1 cellular context compared by ENCODE assay signal in the genomic region with DNA sequence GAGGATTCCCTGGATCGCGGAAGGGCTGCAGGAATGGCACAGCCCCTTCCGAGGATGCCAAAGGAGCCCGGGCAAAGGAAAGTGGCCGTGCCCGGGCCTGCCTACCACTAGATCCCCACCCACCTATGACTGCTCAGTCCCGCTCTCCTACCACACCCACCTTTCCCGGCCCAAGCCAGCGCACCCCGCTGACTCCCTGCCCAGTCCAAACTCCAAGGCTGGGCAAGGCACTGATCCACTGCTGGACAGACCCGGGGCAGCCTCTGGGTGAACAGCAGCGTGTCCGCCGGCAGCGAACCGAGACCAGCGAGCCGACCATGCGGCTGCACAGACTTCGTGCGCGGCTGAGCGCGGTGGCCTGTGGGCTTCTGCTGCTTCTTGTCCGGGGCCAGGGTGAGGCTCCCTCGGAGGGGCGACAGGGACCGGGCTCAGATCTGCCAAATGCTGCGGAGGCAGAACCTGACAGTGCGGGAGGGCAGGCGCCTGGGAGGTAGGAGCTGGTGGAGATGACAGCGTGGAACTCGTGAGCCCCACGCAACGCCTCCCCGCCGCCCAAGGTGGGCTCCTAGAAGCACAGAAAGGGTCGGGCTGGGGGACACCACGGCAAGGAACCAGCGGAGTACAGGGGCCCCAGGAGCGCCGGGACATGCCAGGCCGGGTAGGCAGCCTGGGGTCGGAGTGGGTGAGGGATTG.
TF ChIP-seq lines count a peak whose summit lies in the region.

A gene with protein sequence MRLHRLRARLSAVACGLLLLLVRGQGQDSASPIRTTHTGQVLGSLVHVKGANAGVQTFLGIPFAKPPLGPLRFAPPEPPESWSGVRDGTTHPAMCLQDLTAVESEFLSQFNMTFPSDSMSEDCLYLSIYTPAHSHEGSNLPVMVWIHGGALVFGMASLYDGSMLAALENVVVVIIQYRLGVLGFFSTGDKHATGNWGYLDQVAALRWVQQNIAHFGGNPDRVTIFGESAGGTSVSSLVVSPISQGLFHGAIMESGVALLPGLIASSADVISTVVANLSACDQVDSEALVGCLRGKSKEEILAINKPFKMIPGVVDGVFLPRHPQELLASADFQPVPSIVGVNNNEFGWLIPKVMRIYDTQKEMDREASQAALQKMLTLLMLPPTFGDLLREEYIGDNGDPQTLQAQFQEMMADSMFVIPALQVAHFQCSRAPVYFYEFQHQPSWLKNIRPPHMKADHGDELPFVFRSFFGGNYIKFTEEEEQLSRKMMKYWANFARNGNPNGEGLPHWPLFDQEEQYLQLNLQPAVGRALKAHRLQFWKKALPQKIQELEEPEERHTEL (plus strand): TSS at position 198 of the 693 bp plus-strand sequence. CDS start 120 bp downstream, at position 318.

TF ChIP-seq in HepG2, 621 proteins besides CTCF, POLR2A, EP300 and RAD21 (continued from another document and continues in another):
- TF ChIP-seq, protein P1, sequence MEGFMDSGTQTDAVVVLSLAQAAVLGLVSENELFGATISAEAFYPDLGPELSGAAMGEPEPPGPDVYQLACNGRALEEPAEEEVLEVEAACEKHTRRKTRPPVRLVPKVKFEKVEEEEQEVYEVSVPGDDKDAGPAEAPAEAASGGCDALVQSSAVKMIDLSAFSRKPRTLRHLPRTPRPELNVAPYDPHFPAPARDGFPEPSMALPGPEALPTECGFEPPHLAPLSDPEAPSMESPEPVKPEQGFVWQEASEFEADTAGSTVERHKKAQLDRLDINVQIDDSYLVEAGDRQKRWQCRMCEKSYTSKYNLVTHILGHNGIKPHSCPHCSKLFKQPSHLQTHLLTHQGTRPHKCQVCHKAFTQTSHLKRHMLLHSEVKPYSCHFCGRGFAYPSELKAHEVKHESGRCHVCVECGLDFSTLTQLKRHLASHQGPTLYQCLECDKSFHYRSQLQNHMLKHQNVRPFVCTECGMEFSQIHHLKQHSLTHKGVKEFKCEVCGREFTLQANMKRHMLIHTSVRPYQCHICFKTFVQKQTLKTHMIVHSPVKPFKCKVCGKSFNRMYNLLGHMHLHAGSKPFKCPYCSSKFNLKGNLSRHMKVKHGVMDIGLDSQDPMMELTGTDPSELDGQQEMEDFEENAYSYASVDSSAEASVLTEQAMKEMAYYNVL (CRISPR knock-in tag; IDR thresholded peaks at IDR 0.05; ENCODE audit: borderline replicate concordance) = peak; percentile 40; the same call in 1 of the 2 replicates
- 0 out of 2 replicates have a peak, but pooled peaks have one; percentile 86 for TF ChIP-seq ZNF557 (CRISPR knock-in tag; IDR thresholded peaks at IDR 0.05)
- TF ChIP-seq NCOR1 (IDR thresholded peaks at IDR 0.05; ENCODE audit: borderline replicate concordance, low read length) = no peak
- no peak; the same call in 1 of the 2 replicates for TF ChIP-seq EED (CRISPR knock-in tag; IDR thresholded peaks at IDR 0.05)
- TF ChIP-seq ZFY (CRISPR knock-in tag; IDR thresholded peaks at IDR 0.05) = peak; percentile 81
- TF ChIP-seq, protein P2, sequence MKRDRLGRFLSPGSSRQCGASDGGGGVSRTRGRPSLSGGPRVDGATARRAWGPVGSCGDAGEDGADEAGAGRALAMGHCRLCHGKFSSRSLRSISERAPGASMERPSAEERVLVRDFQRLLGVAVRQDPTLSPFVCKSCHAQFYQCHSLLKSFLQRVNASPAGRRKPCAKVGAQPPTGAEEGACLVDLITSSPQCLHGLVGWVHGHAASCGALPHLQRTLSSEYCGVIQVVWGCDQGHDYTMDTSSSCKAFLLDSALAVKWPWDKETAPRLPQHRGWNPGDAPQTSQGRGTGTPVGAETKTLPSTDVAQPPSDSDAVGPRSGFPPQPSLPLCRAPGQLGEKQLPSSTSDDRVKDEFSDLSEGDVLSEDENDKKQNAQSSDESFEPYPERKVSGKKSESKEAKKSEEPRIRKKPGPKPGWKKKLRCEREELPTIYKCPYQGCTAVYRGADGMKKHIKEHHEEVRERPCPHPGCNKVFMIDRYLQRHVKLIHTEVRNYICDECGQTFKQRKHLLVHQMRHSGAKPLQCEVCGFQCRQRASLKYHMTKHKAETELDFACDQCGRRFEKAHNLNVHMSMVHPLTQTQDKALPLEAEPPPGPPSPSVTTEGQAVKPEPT (CRISPR knock-in tag; IDR thresholded peaks at IDR 0.05; ENCODE audit: low read depth) = peak; percentile 58; the same call in 1 of the 2 replicates
- no peak for TF ChIP-seq ZNF180 (CRISPR knock-in tag; IDR thresholded peaks at IDR 0.05; ENCODE audit: borderline replicate concordance, low read depth)
- TF ChIP-seq, protein P3, sequence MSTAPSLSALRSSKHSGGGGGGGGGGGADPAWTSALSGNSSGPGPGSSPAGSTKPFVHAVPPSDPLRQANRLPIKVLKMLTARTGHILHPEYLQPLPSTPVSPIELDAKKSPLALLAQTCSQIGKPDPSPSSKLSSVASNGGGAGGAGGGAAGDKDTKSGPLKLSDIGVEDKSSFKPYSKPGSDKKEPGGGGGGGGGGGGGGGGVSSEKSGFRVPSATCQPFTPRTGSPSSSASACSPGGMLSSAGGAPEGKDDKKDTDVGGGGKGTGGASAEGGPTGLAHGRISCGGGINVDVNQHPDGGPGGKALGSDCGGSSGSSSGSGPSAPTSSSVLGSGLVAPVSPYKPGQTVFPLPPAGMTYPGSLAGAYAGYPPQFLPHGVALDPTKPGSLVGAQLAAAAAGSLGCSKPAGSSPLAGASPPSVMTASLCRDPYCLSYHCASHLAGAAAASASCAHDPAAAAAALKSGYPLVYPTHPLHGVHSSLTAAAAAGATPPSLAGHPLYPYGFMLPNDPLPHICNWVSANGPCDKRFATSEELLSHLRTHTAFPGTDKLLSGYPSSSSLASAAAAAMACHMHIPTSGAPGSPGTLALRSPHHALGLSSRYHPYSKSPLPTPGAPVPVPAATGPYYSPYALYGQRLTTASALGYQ (CRISPR knock-in tag; IDR thresholded peaks at IDR 0.05) = no peak
- no peak for TF ChIP-seq GFI1 (CRISPR knock-in tag; IDR thresholded peaks at IDR 0.05; ENCODE audit: borderline replicate concordance)
- TF ChIP-seq, protein P4, sequence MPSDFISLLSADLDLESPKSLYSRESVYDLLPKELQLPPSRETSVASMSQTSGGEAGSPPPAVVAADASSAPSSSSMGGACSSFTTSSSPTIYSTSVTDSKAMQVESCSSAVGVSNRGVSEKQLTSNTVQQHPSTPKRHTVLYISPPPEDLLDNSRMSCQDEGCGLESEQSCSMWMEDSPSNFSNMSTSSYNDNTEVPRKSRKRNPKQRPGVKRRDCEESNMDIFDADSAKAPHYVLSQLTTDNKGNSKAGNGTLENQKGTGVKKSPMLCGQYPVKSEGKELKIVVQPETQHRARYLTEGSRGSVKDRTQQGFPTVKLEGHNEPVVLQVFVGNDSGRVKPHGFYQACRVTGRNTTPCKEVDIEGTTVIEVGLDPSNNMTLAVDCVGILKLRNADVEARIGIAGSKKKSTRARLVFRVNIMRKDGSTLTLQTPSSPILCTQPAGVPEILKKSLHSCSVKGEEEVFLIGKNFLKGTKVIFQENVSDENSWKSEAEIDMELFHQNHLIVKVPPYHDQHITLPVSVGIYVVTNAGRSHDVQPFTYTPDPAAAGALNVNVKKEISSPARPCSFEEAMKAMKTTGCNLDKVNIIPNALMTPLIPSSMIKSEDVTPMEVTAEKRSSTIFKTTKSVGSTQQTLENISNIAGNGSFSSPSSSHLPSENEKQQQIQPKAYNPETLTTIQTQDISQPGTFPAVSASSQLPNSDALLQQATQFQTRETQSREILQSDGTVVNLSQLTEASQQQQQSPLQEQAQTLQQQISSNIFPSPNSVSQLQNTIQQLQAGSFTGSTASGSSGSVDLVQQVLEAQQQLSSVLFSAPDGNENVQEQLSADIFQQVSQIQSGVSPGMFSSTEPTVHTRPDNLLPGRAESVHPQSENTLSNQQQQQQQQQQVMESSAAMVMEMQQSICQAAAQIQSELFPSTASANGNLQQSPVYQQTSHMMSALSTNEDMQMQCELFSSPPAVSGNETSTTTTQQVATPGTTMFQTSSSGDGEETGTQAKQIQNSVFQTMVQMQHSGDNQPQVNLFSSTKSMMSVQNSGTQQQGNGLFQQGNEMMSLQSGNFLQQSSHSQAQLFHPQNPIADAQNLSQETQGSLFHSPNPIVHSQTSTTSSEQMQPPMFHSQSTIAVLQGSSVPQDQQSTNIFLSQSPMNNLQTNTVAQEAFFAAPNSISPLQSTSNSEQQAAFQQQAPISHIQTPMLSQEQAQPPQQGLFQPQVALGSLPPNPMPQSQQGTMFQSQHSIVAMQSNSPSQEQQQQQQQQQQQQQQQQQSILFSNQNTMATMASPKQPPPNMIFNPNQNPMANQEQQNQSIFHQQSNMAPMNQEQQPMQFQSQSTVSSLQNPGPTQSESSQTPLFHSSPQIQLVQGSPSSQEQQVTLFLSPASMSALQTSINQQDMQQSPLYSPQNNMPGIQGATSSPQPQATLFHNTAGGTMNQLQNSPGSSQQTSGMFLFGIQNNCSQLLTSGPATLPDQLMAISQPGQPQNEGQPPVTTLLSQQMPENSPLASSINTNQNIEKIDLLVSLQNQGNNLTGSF (CRISPR knock-in tag; IDR thresholded peaks at IDR 0.05) = 0 out of 2 replicates have a peak, but pooled peaks have one; percentile 20
- no peak for TF ChIP-seq AHR (CRISPR knock-in tag; IDR thresholded peaks at IDR 0.05)
- TF ChIP-seq, protein P5, sequence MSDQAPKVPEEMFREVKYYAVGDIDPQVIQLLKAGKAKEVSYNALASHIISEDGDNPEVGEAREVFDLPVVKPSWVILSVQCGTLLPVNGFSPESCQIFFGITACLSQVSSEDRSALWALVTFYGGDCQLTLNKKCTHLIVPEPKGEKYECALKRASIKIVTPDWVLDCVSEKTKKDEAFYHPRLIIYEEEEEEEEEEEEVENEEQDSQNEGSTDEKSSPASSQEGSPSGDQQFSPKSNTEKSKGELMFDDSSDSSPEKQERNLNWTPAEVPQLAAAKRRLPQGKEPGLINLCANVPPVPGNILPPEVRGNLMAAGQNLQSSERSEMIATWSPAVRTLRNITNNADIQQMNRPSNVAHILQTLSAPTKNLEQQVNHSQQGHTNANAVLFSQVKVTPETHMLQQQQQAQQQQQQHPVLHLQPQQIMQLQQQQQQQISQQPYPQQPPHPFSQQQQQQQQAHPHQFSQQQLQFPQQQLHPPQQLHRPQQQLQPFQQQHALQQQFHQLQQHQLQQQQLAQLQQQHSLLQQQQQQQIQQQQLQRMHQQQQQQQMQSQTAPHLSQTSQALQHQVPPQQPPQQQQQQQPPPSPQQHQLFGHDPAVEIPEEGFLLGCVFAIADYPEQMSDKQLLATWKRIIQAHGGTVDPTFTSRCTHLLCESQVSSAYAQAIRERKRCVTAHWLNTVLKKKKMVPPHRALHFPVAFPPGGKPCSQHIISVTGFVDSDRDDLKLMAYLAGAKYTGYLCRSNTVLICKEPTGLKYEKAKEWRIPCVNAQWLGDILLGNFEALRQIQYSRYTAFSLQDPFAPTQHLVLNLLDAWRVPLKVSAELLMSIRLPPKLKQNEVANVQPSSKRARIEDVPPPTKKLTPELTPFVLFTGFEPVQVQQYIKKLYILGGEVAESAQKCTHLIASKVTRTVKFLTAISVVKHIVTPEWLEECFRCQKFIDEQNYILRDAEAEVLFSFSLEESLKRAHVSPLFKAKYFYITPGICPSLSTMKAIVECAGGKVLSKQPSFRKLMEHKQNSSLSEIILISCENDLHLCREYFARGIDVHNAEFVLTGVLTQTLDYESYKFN (CRISPR knock-in tag; conservative IDR thresholded peaks at IDR 0.05) = peak; percentile 80
- no peak for TF ChIP-seq ELF4 (CRISPR knock-in tag; IDR thresholded peaks at IDR 0.05; ENCODE audit: borderline replicate concordance)
- TF ChIP-seq SALL2 (CRISPR knock-in tag; IDR thresholded peaks at IDR 0.05) = peak; percentile 88; the same call in 1 of the 2 replicates
- no peak for TF ChIP-seq GPN1 (CRISPR knock-in tag; IDR thresholded peaks at IDR 0.05; ENCODE audit: borderline replicate concordance)
- no peak for TF ChIP-seq STAT5B (CRISPR knock-in tag; IDR thresholded peaks at IDR 0.05)
- TF ChIP-seq, protein P6, sequence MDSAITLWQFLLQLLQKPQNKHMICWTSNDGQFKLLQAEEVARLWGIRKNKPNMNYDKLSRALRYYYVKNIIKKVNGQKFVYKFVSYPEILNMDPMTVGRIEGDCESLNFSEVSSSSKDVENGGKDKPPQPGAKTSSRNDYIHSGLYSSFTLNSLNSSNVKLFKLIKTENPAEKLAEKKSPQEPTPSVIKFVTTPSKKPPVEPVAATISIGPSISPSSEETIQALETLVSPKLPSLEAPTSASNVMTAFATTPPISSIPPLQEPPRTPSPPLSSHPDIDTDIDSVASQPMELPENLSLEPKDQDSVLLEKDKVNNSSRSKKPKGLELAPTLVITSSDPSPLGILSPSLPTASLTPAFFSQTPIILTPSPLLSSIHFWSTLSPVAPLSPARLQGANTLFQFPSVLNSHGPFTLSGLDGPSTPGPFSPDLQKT (CRISPR knock-in tag; IDR thresholded peaks at IDR 0.05; ENCODE audit: borderline replicate concordance) = no peak
- TF ChIP-seq ZNF256 (CRISPR knock-in tag; conservative IDR thresholded peaks at IDR 0.05) = 0 out of 2 replicates have a peak, but pooled peaks have one; percentile 24
- no peak for TF ChIP-seq ZNF224 (CRISPR knock-in tag; IDR thresholded peaks at IDR 0.05)
- TF ChIP-seq ZNF782 (CRISPR knock-in tag; IDR thresholded peaks at IDR 0.05; ENCODE audit: borderline replicate concordance) = no peak
- TF ChIP-seq, protein P7, sequence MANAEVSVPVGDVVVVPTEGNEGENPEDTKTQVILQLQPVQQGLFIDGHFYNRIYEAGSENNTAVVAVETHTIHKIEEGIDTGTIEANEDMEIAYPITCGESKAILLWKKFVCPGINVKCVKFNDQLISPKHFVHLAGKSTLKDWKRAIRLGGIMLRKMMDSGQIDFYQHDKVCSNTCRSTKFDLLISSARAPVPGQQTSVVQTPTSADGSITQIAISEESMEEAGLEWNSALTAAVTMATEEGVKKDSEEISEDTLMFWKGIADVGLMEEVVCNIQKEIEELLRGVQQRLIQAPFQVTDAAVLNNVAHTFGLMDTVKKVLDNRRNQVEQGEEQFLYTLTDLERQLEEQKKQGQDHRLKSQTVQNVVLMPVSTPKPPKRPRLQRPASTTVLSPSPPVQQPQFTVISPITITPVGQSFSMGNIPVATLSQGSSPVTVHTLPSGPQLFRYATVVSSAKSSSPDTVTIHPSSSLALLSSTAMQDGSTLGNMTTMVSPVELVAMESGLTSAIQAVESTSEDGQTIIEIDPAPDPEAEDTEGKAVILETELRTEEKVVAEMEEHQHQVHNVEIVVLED (CRISPR knock-in tag; IDR thresholded peaks at IDR 0.05; ENCODE audit: borderline replicate concordance) = peak; percentile 48; the same call in 1 of the 2 replicates
- TF ChIP-seq ZNF713 (CRISPR knock-in tag; IDR thresholded peaks at IDR 0.05) = 0 out of 2 replicates have a peak, but pooled peaks have one; percentile 34
- no peak for TF ChIP-seq ZNF570 (CRISPR knock-in tag; IDR thresholded peaks at IDR 0.05; ENCODE audit: borderline replicate concordance)
- TF ChIP-seq CREM (IDR thresholded peaks at IDR 0.05) = no peak
- TF ChIP-seq CREM (CRISPR knock-in tag; IDR thresholded peaks at IDR 0.05) = no peak
- TF ChIP-seq MAF1 (CRISPR knock-in tag; IDR thresholded peaks at IDR 0.05; ENCODE audit: borderline replicate concordance) = peak; percentile 71; the same call in 1 of the 2 replicates
- no peak for TF ChIP-seq SCMH1 (CRISPR knock-in tag; IDR thresholded peaks at IDR 0.05; ENCODE audit: borderline replicate concordance)
- TF ChIP-seq ZNF33A (CRISPR knock-in tag; IDR thresholded peaks at IDR 0.05; ENCODE audit: borderline replicate concordance) = no peak
